In the genomic region with DNA sequence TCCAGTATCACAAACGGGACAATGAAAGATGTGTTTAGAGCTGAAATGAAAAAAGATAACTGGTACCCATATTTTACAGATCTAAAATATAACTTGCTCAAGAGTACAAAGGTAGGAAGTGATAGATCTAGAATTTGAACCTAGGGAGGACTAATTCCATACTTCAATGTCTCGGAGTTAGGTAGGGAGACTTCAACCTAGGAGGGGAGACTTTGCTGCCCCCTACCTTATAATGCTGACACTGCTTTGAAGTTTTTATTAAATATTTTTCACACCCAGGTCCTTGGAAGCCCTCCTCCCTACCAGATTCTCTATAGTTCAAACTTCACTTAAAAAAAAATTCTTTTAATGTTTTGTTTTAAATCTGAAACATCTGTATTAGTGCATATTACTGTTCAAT, we compare ENCODE assay signal across 9 cellular contexts. TPM values are rescaled to one million over a fixed set of nuclear protein-coding genes. Genes with fewer than 3 reads are reported as not detected.
DNase-seq lines count a peak whose midpoint lies in the region; ATAC-seq and TF ChIP-seq lines count a peak whose summit lies in the region.
"Had no signal": no experiment of that assay in that cellular context is flagged by ENCODE, and none has a peak within 500 bp of the region (broad histone marks: within the 10 kb centered on the region; RNA-seq: fewer than 3 reads in every experiment).

No MANE protein-coding gene starts in this region.

- no peaks in the 10 kb centered on the region for H3K27me3 ChIP-seq in OCI-LY3 (ENCODE audit: low read depth, low read length)
- no peaks in the 10 kb centered on the region for H3K27me3 ChIP-seq in upper lobe of left lung

- TF ChIP-seq POLR2A in upper lobe of left lung (IDR thresholded peaks at IDR 0.05) = no peak

- no peak overlapping the region for H3K27ac ChIP-seq in OCI-LY3 (ENCODE audit: low read length)
- peak overlapping the region in 2 of 4 donors; percentile 6 to 50 for H3K27ac ChIP-seq in upper lobe of left lung

- H3K36me3 ChIP-seq in OCI-LY3 (replicated peaks; ENCODE audit: low read depth, low read length) (no peaks in the 10 kb centered on the region), upper lobe of left lung (peaks cover 0 to 9% (median under 1%) of the 10 kb centered on the region in 4 donors)

- peak overlapping the region; percentile 4; the same call in 1 of the 2 replicates for H3K9ac ChIP-seq in OCI-LY3 (ENCODE audit: low read length)

- TF ChIP-seq EP300 in upper lobe of left lung (IDR thresholded peaks at IDR 0.05) = no peak

- no peaks in the 10 kb centered on the region for H4K20me1 ChIP-seq in OCI-LY3 (ENCODE audit: insufficient read depth, low read length)

- H3K4me1 ChIP-seq in OCI-LY3 (ENCODE audit: low read length) (peaks cover 35% of the 10 kb centered on the region), upper lobe of left lung (peaks cover 0 to 27% (median 10%) of the 10 kb centered on the region in 4 donors)

- peak; percentile 1 for DNase-seq in NCI-H748 (lab: John Stamatoyannopoulos, UW; ENCODE audit: unreplicated experiment)
- no peak for DNase-seq in NCI-H748 treated with DMSO at 0.1 percent for 48 hours (lab: John Stamatoyannopoulos, UW)
- peak; percentile 22 for DNase-seq in fibroblast of villous mesenchyme (ENCODE audit: low read depth)
- DNase-seq in superior temporal gyrus (ENCODE audit: extremely low spot score) = peak; percentile 53
- no peak for DNase-seq in stimulated activated CD4-positive, alpha-beta T cell treated with anti-CD3 and anti-CD28 coated beads, Interleukin-4, amount 100 ng/mL, for 1 hour
- no peak for DNase-seq in upper lobe of left lung
- DNase-seq in activated CD4-positive, CD25-positive, alpha-beta regulatory T cell (lab: John Stamatoyannopoulos, UW) = no peak
- DNase-seq: CD8-positive, alpha-beta T cell had no signal

- ATAC-seq in upper lobe of left lung (ENCODE audit: low FRiP score in 2 of 2) = no peak
- ATAC-seq: CD8-positive, alpha-beta T cell had no signal

- TF ChIP-seq CTCF in OCI-LY3 (IDR thresholded peaks at IDR 0.05; ENCODE audit: low read depth, low read length) = peak; percentile 66
- TF ChIP-seq CTCF in fibroblast of villous mesenchyme (IDR thresholded peaks at IDR 0.05; ENCODE audit: insufficient read depth, low read depth, low read length) = peak; percentile 48
- peak in 3 of 6 experiments; percentile 18 to 37 (median 23) for TF ChIP-seq CTCF in upper lobe of left lung (IDR thresholded peaks at IDR 0.05)

- H2AFZ ChIP-seq in OCI-LY3 (ENCODE audit: low read depth, low read length) = no peak overlapping the region

- 47 to 60% methylated on average over 2 of the region's 2 CpGs for WGBS in upper lobe of left lung, 2 donors

- no peak overlapping the region for H3K4me3 ChIP-seq in OCI-LY3 (ENCODE audit: low read length)
- no peak overlapping the region for H3K4me3 ChIP-seq in fibroblast of villous mesenchyme (ENCODE audit: low read depth, low read length)
- H3K4me3 ChIP-seq in upper lobe of left lung = no peak overlapping the region

- H3K9me3 ChIP-seq in OCI-LY3 (ENCODE audit: insufficient read depth, low read length) (no peaks in the 10 kb centered on the region), upper lobe of left lung (no peaks in the 10 kb centered on the region)

- no peaks in the 10 kb centered on the region for H3K79me2 ChIP-seq in OCI-LY3 (ENCODE audit: low read length)

- peak overlapping the region; percentile 46 for H3K4me2 ChIP-seq in OCI-LY3 (ENCODE audit: low read length)

RNA-seq across cellular contexts. Expression of a gene that starts 58.0 kb away (rescaled TPM):
- total RNA-seq in fibroblast of villous mesenchyme (44.0 and 45.4 TPM in 2 replicates), upper lobe of left lung (10 to 100 TPM; 26.9 to 62.9 (median 47.6) TPM)

Comparison
In these comparisons a context has a peak if more than half of its experiments do, and no peak if none do; other contexts are left out.
1. DNase-seq: peak in NCI-H748 (single experiment), fibroblast of villous mesenchyme (single experiment) and superior temporal gyrus (single experiment); none in NCI-H748 treated with DMSO at 0.1 percent for 48 hours (single experiment), stimulated activated CD4-positive, alpha-beta T cell treated with anti-CD3 and anti-CD28 coated beads, Interleukin-4, amount 100 ng/mL, for 1 hour (single experiment), upper lobe of left lung (0 of 2) and activated CD4-positive, CD25-positive, alpha-beta regulatory T cell (0 of 4).